ENCODE assay signal across 14 cellular contexts in genomic region chr6:155351273-155352129, GRCh38. TPM values are rescaled to one million over a fixed set of nuclear protein-coding genes. Genes with fewer than 3 reads are reported as not detected.
DNase-seq lines count a peak whose midpoint lies in the region; ATAC-seq, FAIRE-seq and TF ChIP-seq lines count a peak whose summit lies in the region.
"Had no signal": no experiment of that assay in that cellular context is flagged by ENCODE, and none has a peak within 500 bp of the region (broad histone marks: within the 10 kb centered on the region; RNA-seq: fewer than 3 reads in every experiment).

No MANE protein-coding gene starts in this region.

- H3K9me3 ChIP-seq in tibial artery = peaks cover 0 to 21% (median 19%) of the 10 kb centered on the region in 3 donors

- H3K4me1 ChIP-seq in tibial artery = no peaks in the 10 kb centered on the region

- DNase-seq in GM12892 (ENCODE audit: insufficient read length) = peak; percentile 18
- no peak for DNase-seq in stimulated activated naive CD8-positive, alpha-beta T cell treated with anti-CD3 and anti-CD28 coated beads, Interleukin-15, Interleukin-2, amounts not matched to agents 100 U/mL and 50 U/mL, for 24 hours
- no peak for DNase-seq in cerebellar nuclear complex (lab: John Stamatoyannopoulos, UW)
- DNase-seq in tibial artery = no peak
- no peak for DNase-seq in omental fat pad (ENCODE audit: low spot score)
- DNase-seq: activated T-cell treated with anti-CD3 and anti-CD28 coated beads, Interleukin-2, amount 50 U/mL, for 48 hours; kidney; NCI-H1694 treated with DMSO at 0.1 percent for 48 hours; stimulated activated naive CD4-positive, alpha-beta T cell treated with Interleukin-2 at 50 U/mL for 16 hours had no signal

- ATAC-seq in GM19397 (IDR thresholded peaks at IDR 0.05; ENCODE audit: unreplicated experiment) (peak; percentile 92), HG02840 (IDR thresholded peaks at IDR 0.05; ENCODE audit: low FRiP score, unreplicated experiment) (peak; percentile 97), HG03469 (IDR thresholded peaks at IDR 0.05; ENCODE audit: unreplicated experiment) (peak; percentile 93), omental fat pad (ENCODE audit: low FRiP score) (no peak)
- no peak for ATAC-seq in stimulated activated naive CD8-positive, alpha-beta T cell treated with anti-CD3 and anti-CD28 coated beads, Interleukin-15, Interleukin-2, amounts not matched to agents 100 U/mL and 50 U/mL, for 24 hours
- ATAC-seq: esophagus mucosa, Panc1 had no signal

- TF ChIP-seq CTCF in tibial artery (IDR thresholded peaks at IDR 0.05) (no peak), omental fat pad (IDR thresholded peaks at IDR 0.05) (no peak)

- no peak overlapping the region for H3K27ac ChIP-seq in tibial artery

- intact Hi-C loops in tibial artery (cut with DNase I; ENCODE audit: low total_unique reads) = no loop called here

- no peaks in the 10 kb centered on the region for H3K36me3 ChIP-seq in tibial artery

- H3K4me3 ChIP-seq in tibial artery = no peak overlapping the region

- TF ChIP-seq POLR2A in GM12892 (IDR thresholded peaks at IDR 0.05; ENCODE audit: low read depth, low read length) = no peak

- FAIRE-seq in GM12892 (lab: Jason Lieb, UNC) = peak; percentile 42
- FAIRE-seq: kidney had no signal

- no peaks in the 10 kb centered on the region for H3K27me3 ChIP-seq in tibial artery

RNA-seq across cellular contexts. Expression of gene TFB1M, which starts 37.2 kb away (rescaled TPM):
- 25.4 TPM for polyA plus RNA-seq in GM12892 (2012; ENCODE audit: missing spikeins)
- total RNA-seq in omental fat pad = 1 to 10 TPM; 6.4 to 9.2 (median 7.2) TPM

Comparison
In these comparisons a context has a peak if more than half of its experiments do, and no peak if none do; other contexts are left out.
1. ATAC-seq: peak in GM19397 (single experiment), HG02840 (single experiment) and HG03469 (single experiment); none in stimulated activated naive CD8-positive, alpha-beta T cell treated with anti-CD3 and anti-CD28 coated beads, Interleukin-15, Interleukin-2, amounts not matched to agents 100 U/mL and 50 U/mL, for 24 hours (single experiment) and omental fat pad (single experiment).